Comparison of ENCODE assay signal across 8 cellular contexts in genomic region chr17:40909351-40909750, GRCh38. TPM values are rescaled to one million over a fixed set of nuclear protein-coding genes. Genes with fewer than 3 reads are reported as not detected.
DNase-seq lines count a peak whose midpoint lies in the region; ATAC-seq, FAIRE-seq and TF ChIP-seq lines count a peak whose summit lies in the region.

No MANE protein-coding gene starts in this region.

- no peaks in the 10 kb centered on the region for H4K20me1 ChIP-seq in GM23248 (ENCODE audit: insufficient read depth)

- no peaks in the 10 kb centered on the region for H3K36me3 ChIP-seq in GM23248 (ENCODE audit: low read depth)

- 2% methylated on average over 5 of the region's 5 CpGs for WGBS in A549 (ENCODE audit: missing lambda C conversion rate)
- WGBS in GM23248 (ENCODE audit: low coverage in 1 of 2, low lambda C conversion rate in 2 of 2, missing lambda C conversion rate in 2 of 2), 2 experiments, result 1 to 2% methylated on average over 5 of the region's 5 CpGs

- ATAC-seq in A549 (peak; percentile 91 to 95), GM21737 (IDR thresholded peaks at IDR 0.05; ENCODE audit: unreplicated experiment) (no peak)

- in situ Hi-C loops in GM23248 (cut with MboI), result loop anchor here (10.0 kb wide), 2 partner anchors 95 to 415 kb away; no protein-coding TSS in a partner anchor

- H3F3A ChIP-seq in GM23248 (ENCODE audit: insufficient read depth), result peaks cover 41% of the 10 kb centered on the region

- peak overlapping the region; percentile 70 for H3K9ac ChIP-seq in GM23248

- POLR2A ChIA-PET in A549 (lab: Yijun Ruan, JAX), result no interaction called here

- H3K9me2 ChIP-seq in GM23248 (ENCODE audit: insufficient read depth), result no peaks in the 10 kb centered on the region

- peak; percentile 99 to 100 for TF ChIP-seq RAD21 in A549 (conservative IDR thresholded peaks at IDR 0.05 in 1 of 2, IDR thresholded peaks at IDR 0.05 in 1 of 2)

- H3K9me3 ChIP-seq in A549, result no peaks in the 10 kb centered on the region
- no peaks in the 10 kb centered on the region for H3K9me3 ChIP-seq in GM23248 (ENCODE audit: low read depth)

- peaks cover 31% of the 10 kb centered on the region for H3K4me1 ChIP-seq in A549
- peaks cover 37% of the 10 kb centered on the region for H3K4me1 ChIP-seq in GM23248 (ENCODE audit: insufficient read depth)

- peak; percentile 91 to 92 for DNase-seq in A549 (ENCODE audit: low read depth in 1 of 2, low spot score in 1 of 2)
- peak; percentile 98 for DNase-seq in GM23248
- peak; percentile 91 for DNase-seq in NCI-H226
- DNase-seq in activated CD4-positive, CD25-positive, alpha-beta regulatory T cell treated with anti-CD3 and anti-CD28 coated beads, Interleukin-2, amount 50 U/mL, for 72 hours, result peak; percentile 39
- peak; percentile 12 to 65 for DNase-seq in cerebellar nuclear complex (lab: John Stamatoyannopoulos, UW)
- peak; percentile 98 for DNase-seq in kidney glomerular epithelial cell (lab: John Stamatoyannopoulos, UW)
- DNase-seq in stimulated activated CD4-positive, alpha-beta T cell treated with anti-CD3 and anti-CD28 coated beads, Interleukin-1b, Interleukin-23, amount 100 ng/mL, for 48 hours, result peak; percentile 74

- peak; percentile 98 for TF ChIP-seq CTCF in A549 (IDR thresholded peaks at IDR 0.05)

- TF ChIP-seq POLR2A in A549 (IDR thresholded peaks at IDR 0.05; ENCODE audit: low read length), result no peak

- H3K27me3 ChIP-seq in GM23248 (replicated peaks; ENCODE audit: insufficient read depth), result no peaks in the 10 kb centered on the region

- no peak overlapping the region for H3K4me3 ChIP-seq in A549
- H3K4me3 ChIP-seq in GM23248, result no peak overlapping the region

- H2AFZ ChIP-seq in GM23248, result peak overlapping the region; percentile 39; the same call in 1 of the 2 replicates

- no peak for TF ChIP-seq EP300 in A549 (IDR thresholded peaks at IDR 0.05)

- peak overlapping the region; percentile 68 for H3K4me2 ChIP-seq in A549
- peak overlapping the region; percentile 64 for H3K4me2 ChIP-seq in GM23248 (ENCODE audit: unreplicated experiment)

- CTCF ChIA-PET in A549 (lab: Yijun Ruan, JAX), result interaction anchor here (0.6 to 13.1 kb wide), 53 partner anchors 8 to 759 kb away, joined by 3 to 246 read pairs (median 4); partner anchors contain the start of genes KRTAP16-1 and KRTAP2-3

- H3K27ac ChIP-seq in A549 (peak overlapping the region; percentile 62 to 65), GM23248 (peak overlapping the region; percentile 90)

- peak; percentile 99 for FAIRE-seq in A549 (lab: Jason Lieb, UNC)

- no peaks in the 10 kb centered on the region for H3K79me2 ChIP-seq in GM23248 (ENCODE audit: insufficient read depth)

TF ChIP-seq in A549, 52 proteins besides CTCF, POLR2A, EP300 and RAD21:
- TF ChIP-seq CBX2 (IDR thresholded peaks at IDR 0.05; ENCODE audit: borderline replicate concordance, low read depth) (no peak), FOSL2 (IDR thresholded peaks at IDR 0.05) (peak; percentile 72), FOSL2 (CRISPR knock-in tag; IDR thresholded peaks at IDR 0.05) (peak; percentile 96), ZFP36 (IDR thresholded peaks at IDR 0.05; ENCODE audit: borderline replicate concordance, partially characterized antibody) (no peak), NFE2L2 (conservative IDR thresholded peaks at IDR 0.05; ENCODE audit: low read length) (0 out of 2 replicates have a peak, but pooled peaks have one; percentile 7), JUN (IDR thresholded peaks at IDR 0.05) (0 out of 5 replicates have a peak, but pooled peaks of 1 of the 2 experiments have one; percentile 24), SMC3 (IDR thresholded peaks at IDR 0.05) (peak; percentile 99), JUNB (IDR thresholded peaks at IDR 0.05) (peak; percentile 70; the same call in 1 of the 2 replicates), CEBPB (IDR thresholded peaks at IDR 0.05) (no peak), HDAC2 (IDR thresholded peaks at IDR 0.05) (no peak)

RNA-seq across cellular contexts. Expression of gene KRT20, which starts 24.3 kb away (rescaled TPM):
- 0.28 and 0.34 TPM in 2 replicates for polyA plus RNA-seq in A549 (2011; rRNA removed)
- 0.01 TPM in 1 of 2 replicates, not detected in the other for polyA plus RNA-seq in A549 (2012; cell fraction: cytosol; rRNA removed)
- 0.04 and 0.06 TPM in 2 replicates for polyA plus RNA-seq in A549 (2012; cell fraction: nucleus; rRNA removed)
- polyA plus RNA-seq in A549 (2017; fragmentation: RNase III; extraction: RNeasy Plus Mini Kit Qiagen cat#74134 plus additional on column Dnase treatment), result not detected in 3 replicates
- polyA minus RNA-seq in A549 (2011; rRNA and poly(A)+ RNA removed), result not detected in 2 replicates
- total RNA-seq in GM23248 (2014; rRNA removed; shearing (Covaris generic)), result not detected in 2 replicates
- polyA plus RNA-seq in GM23248 (2016; fragmentation: Nextera tagmentation; extraction: Ambion mirVana), result not detected in 2 replicates

RNA-seq across cellular contexts. Expression of gene KRT23, which starts 28.1 kb away (rescaled TPM):
- polyA plus RNA-seq in A549 (2011; rRNA removed) (not detected in 2 replicates), A549 (2017; fragmentation: RNase III; extraction: RNeasy Plus Mini Kit Qiagen cat#74134 plus additional on column Dnase treatment) (not detected in 3 replicates), GM23248 (2016; fragmentation: Nextera tagmentation; extraction: Ambion mirVana) (0.13 TPM in 1 of 2 replicates, not detected in the other)
- polyA plus RNA-seq in A549 (2012; cell fraction: cytosol; rRNA removed), result not detected in 2 replicates
- polyA plus RNA-seq in A549 (2012; cell fraction: nucleus; rRNA removed), result not detected in 2 replicates
- not detected in 2 replicates for polyA minus RNA-seq in A549 (2011; rRNA and poly(A)+ RNA removed)
- not detected in 2 replicates for total RNA-seq in GM23248 (2014; rRNA removed; shearing (Covaris generic))

RNA-seq across cellular contexts. Expression of gene KRT12, which starts 42.3 kb away (rescaled TPM):
- polyA plus RNA-seq in A549 (2011; rRNA removed) (not detected in 2 replicates), A549 (2017; fragmentation: RNase III; extraction: RNeasy Plus Mini Kit Qiagen cat#74134 plus additional on column Dnase treatment) (not detected in 3 replicates), GM23248 (2016; fragmentation: Nextera tagmentation; extraction: Ambion mirVana) (not detected in 2 replicates)
- not detected in 2 replicates for polyA plus RNA-seq in A549 (2012; cell fraction: cytosol; rRNA removed)
- polyA plus RNA-seq in A549 (2012; cell fraction: nucleus; rRNA removed), result not detected in 2 replicates
- not detected in 2 replicates for polyA minus RNA-seq in A549 (2011; rRNA and poly(A)+ RNA removed)
- not detected in 2 replicates for total RNA-seq in GM23248 (2014; rRNA removed; shearing (Covaris generic))

RNA-seq across cellular contexts. Expression of gene KRT39, which starts 57.4 kb away (rescaled TPM):
- polyA plus RNA-seq in A549 (2011; rRNA removed), result not detected in 2 replicates
- polyA plus RNA-seq in A549 (2012; cell fraction: cytosol; rRNA removed), result not detected in 2 replicates
- not detected in 2 replicates for polyA plus RNA-seq in A549 (2012; cell fraction: nucleus; rRNA removed)
- polyA plus RNA-seq in A549 (2017; fragmentation: RNase III; extraction: RNeasy Plus Mini Kit Qiagen cat#74134 plus additional on column Dnase treatment), result not detected in 3 replicates
- not detected in 2 replicates for polyA minus RNA-seq in A549 (2011; rRNA and poly(A)+ RNA removed)
- total RNA-seq in GM23248 (2014; rRNA removed; shearing (Covaris generic)), result not detected in 2 replicates
- polyA plus RNA-seq in GM23248 (2016; fragmentation: Nextera tagmentation; extraction: Ambion mirVana), result not detected in 2 replicates

Comparison
In these comparisons a context has a peak if more than half of its experiments do, and no peak if none do; other contexts are left out.
1. DNase-seq: peak in every context shown above with its lines; median percentile 98 in GM23248; 98 in kidney glomerular epithelial cell; 92 in A549; 91 in NCI-H226; 74 in stimulated activated CD4-positive, alpha-beta T cell treated with anti-CD3 and anti-CD28 coated beads, Interleukin-1b, Interleukin-23, amount 100 ng/mL, for 48 hours; 39 in activated CD4-positive, CD25-positive, alpha-beta regulatory T cell treated with anti-CD3 and anti-CD28 coated beads, Interleukin-2, amount 50 U/mL, for 72 hours; 38 in cerebellar nuclear complex.